Comparison of ENCODE assay signal across 8 cellular contexts in genomic region chrX:140091276-140091886, GRCh38.
A peak's percentile ranks its signal among the peaks of the same experiment; 100 is the strongest.
DNase-seq lines count a peak whose midpoint lies in the region; ATAC-seq and TF ChIP-seq lines count a peak whose summit lies in the region.

No MANE protein-coding gene starts in this region.

- intact Hi-C loops in A673 (cut with micrococcal nuclease; ENCODE audit: unreplicated experiment), result no loop called here

- H3K9ac ChIP-seq in iPS-15b (ENCODE audit: low read depth, low read length), result no peak overlapping the region

- no TSS peak for BruUV-seq in A673 (replicated peaks; lab: Mats Ljungman, UMichigan)

- peaks cover 38% of the 10 kb centered on the region for H3K27me3 ChIP-seq in A673 (replicated peaks; ENCODE audit: insufficient read depth, low read depth, low read length, poor library complexity)
- peaks cover 16% of the 10 kb centered on the region for H3K27me3 ChIP-seq in MG63
- peaks cover 9% of the 10 kb centered on the region for H3K27me3 ChIP-seq in iPS-15b (ENCODE audit: control insufficient read depth, insufficient read depth, low read length)

- H3K4me3 ChIP-seq in A673 (ENCODE audit: low read depth, low read length, poor library complexity, severe bottlenecking), result peak overlapping the region; percentile 40
- H3K4me3 ChIP-seq in MG63, result no peak overlapping the region
- H3K4me3 ChIP-seq in iPS-15b (ENCODE audit: low read depth, low read length), result peak overlapping the region; percentile 55

- peak; percentile 23 for DNase-seq in A673 (ENCODE audit: low spot score)
- DNase-seq in MG63, result peak; percentile 25
- peak in 33 of 58 donors; percentile 1 to 40 (median 14) for DNase-seq in anterior cingulate cortex (lab: John Stamatoyannopoulos, UW)
- DNase-seq in stimulated activated CD4-positive, alpha-beta T cell treated with anti-CD3 and anti-CD28 coated beads, Interleukin-15, amount 100 ng/mL, for 24 hours, result peak; percentile 42
- no peak for DNase-seq in EL
- DNase-seq in NCI-H345 treated with DMSO at 0.1 percent for 48 hours (lab: John Stamatoyannopoulos, UW; ENCODE audit: unreplicated experiment), result no peak

- TF ChIP-seq CTCF in A673 (conservative IDR thresholded peaks at IDR 0.05; ENCODE audit: low read depth, low read length), result no peak

- no peak overlapping the region for H3K27ac ChIP-seq in A673 (ENCODE audit: low read depth, low read length, poor library complexity, severe bottlenecking)

- H3K4me1 ChIP-seq in A673 (ENCODE audit: insufficient read depth, low read length, poor library complexity, severe bottlenecking) (no peaks in the 10 kb centered on the region), iPS-15b (ENCODE audit: control insufficient read depth, insufficient read depth, low read length) (peaks cover 9% of the 10 kb centered on the region)

- CTCF ChIA-PET in A673 (lab: Charles Lee), result no interaction called here

- POLR2A ChIA-PET in A673 (lab: Charles Lee; ENCODE audit: low non-redundant PET), result no interaction called here

- H3K9me3 ChIP-seq in A673 (ENCODE audit: low read depth, low read length, poor library complexity, severe bottlenecking), result no peaks in the 10 kb centered on the region
- no peaks in the 10 kb centered on the region for H3K9me3 ChIP-seq in MG63
- no peaks in the 10 kb centered on the region for H3K9me3 ChIP-seq in iPS-15b (ENCODE audit: control insufficient read depth, insufficient read depth, low read length)

- H3K36me3 ChIP-seq in A673 (ENCODE audit: insufficient read depth, low read length, poor library complexity, severe bottlenecking) (no peaks in the 10 kb centered on the region), MG63 (no peaks in the 10 kb centered on the region), iPS-15b (ENCODE audit: control insufficient read depth, insufficient read depth, low read length) (no peaks in the 10 kb centered on the region)

- peak; percentile 84 for ATAC-seq in GM19397 (IDR thresholded peaks at IDR 0.05; ENCODE audit: unreplicated experiment)

Comparison
In these comparisons a context has a peak if more than half of its experiments do, and no peak if none do; other contexts are left out.
1. DNase-seq: peak in A673 (single experiment), MG63 (single experiment), anterior cingulate cortex (33 of 58) and stimulated activated CD4-positive, alpha-beta T cell treated with anti-CD3 and anti-CD28 coated beads, Interleukin-15, amount 100 ng/mL, for 24 hours (single experiment); none in EL (single experiment) and NCI-H345 treated with DMSO at 0.1 percent for 48 hours (single experiment).